ENCODE assay signal across 8 cellular contexts in the genomic region with DNA sequence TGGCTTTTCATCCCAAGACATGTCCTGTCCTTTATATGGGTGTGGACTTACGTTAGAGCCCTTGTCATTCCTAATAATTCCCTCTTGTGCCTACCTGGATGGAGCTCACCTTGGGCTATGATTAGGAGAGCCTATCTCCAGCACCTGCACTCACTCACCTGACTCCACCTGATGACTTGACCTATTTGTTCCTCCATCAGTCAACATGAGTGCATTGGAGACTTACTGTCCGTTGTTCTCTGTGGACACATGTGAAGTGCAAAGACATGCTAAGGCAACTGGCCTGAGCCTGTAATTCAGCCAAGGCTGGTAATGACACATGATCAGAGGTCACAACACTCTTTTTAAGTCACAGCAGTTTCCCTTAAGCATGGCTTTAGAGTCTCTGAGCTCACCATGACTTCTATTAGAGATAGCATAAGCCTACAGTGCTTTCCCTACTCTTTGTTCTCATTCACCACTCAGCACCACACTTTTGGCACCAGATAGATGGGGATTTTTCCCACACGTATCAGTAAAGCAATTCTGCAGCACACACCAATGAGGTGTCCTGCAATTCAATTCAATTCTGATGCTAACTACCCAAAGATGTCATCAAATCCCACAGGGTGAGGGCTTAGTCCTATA.
"Had no signal": no experiment of that assay in that cellular context is flagged by ENCODE, and none has a peak within 500 bp of the region (broad histone marks: within the 10 kb centered on the region; RNA-seq: fewer than 3 reads in every experiment).

No MANE protein-coding gene starts in this region.

- DNase-seq: GDM1, GF-D8 had no signal

- FAIRE-seq: G401.6, GM12878, GM12891, GM12892, GM18507, GM19239 had no signal

- H3K4me3 ChIP-seq: GM12878 had no signal

- ATAC-seq: GM12878 had no signal
